In the genomic region with DNA sequence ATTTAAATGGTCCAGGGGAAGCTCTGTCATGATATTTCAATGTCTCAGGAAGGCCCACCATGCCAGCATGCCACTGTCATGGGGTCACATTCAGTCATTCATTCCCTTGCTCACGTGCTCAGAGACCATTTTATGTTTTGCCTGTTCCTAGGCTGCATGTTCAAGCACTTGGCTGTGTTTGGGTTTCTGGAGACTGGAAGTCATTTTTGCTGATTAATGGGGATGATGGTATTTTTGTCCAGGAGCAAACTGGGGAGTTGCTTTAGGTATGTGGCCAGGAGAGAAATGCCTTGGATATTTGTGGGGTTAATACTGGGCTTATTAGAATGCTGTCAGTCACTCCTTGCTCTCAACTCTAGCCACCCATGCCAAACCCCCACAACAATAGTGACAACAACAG, we compare ENCODE assay signal across 1 cellular context.
TF ChIP-seq lines count a peak whose summit lies in the region.

No MANE protein-coding gene starts in this region.

TF ChIP-seq in GM23338, 12 proteins besides CTCF, POLR2A, EP300 and RAD21 (continued from another document):
- no peak for TF ChIP-seq EZH2 (IDR thresholded peaks at IDR 0.05; ENCODE audit: low read depth, unreplicated experiment)
- TF ChIP-seq NANOG (IDR thresholded peaks at IDR 0.05; ENCODE audit: borderline replicate concordance) = no peak
- no peak for TF ChIP-seq EZH2phosphoT487 (IDR thresholded peaks at IDR 0.05; ENCODE audit: unreplicated experiment)
- no peak for TF ChIP-seq STAT1 (IDR thresholded peaks at IDR 0.05; ENCODE audit: unreplicated experiment)
- TF ChIP-seq POLR2AphosphoS5 (IDR thresholded peaks at IDR 0.05; ENCODE audit: low read depth) = no peak
- no peak for TF ChIP-seq ZNF114 (CRISPR knock-in tag; IDR thresholded peaks at IDR 0.05)
- no peak for TF ChIP-seq REST (IDR thresholded peaks at IDR 0.05; ENCODE audit: unreplicated experiment)
- TF ChIP-seq CREB1 (CRISPR knock-in tag; IDR thresholded peaks at IDR 0.05; ENCODE audit: low read depth) = no peak
TF ChIP-seq in GM23338: peak in this region for 0.
